ENCODE assay signal across 1 cellular context in genomic region chr1:233440952-233441401, GRCh38.
TF ChIP-seq lines count a peak whose summit lies in the region.

No MANE protein-coding gene starts in this region.

TF ChIP-seq in GM12878, 131 proteins besides CTCF, POLR2A, EP300 and RAD21 (continued from another document):
- TF ChIP-seq NKRF (conservative IDR thresholded peaks at IDR 0.05) (no peak), MEF2A (IDR thresholded peaks at IDR 0.05; ENCODE audit: insufficient read depth, low read depth, low read length) (no peak), TARDBP (IDR thresholded peaks at IDR 0.05; ENCODE audit: borderline replicate concordance) (no peak), ZNF687 (IDR thresholded peaks at IDR 0.05) (peak; percentile 48; the same call in 1 of the 2 replicates), ZNF384 (IDR thresholded peaks at IDR 0.05; ENCODE audit: borderline replicate concordance, low read depth, low read length) (no peak), IKZF1 (conservative IDR thresholded peaks at IDR 0.05) (0 out of 2 replicates have a peak, but pooled peaks have one; percentile 27), E2F4 (IDR thresholded peaks at IDR 0.05; ENCODE audit: low read depth, low read length) (no peak), BRCA1 (IDR thresholded peaks at IDR 0.05; ENCODE audit: low read depth, low read length) (no peak), HDAC2 (IDR thresholded peaks at IDR 0.05) (no peak), PRDM15 (CRISPR knock-in tag; IDR thresholded peaks at IDR 0.05) (no peak), MYC (IDR thresholded peaks at IDR 0.05; ENCODE audit: insufficient read depth, insufficient read length, insufficient replicate concordance, low read length, severe bottlenecking) (no peak), ZNF622 (IDR thresholded peaks at IDR 0.05) (no peak), ZNF217 (IDR thresholded peaks at IDR 0.05) (no peak), E4F1 (IDR thresholded peaks at IDR 0.05; ENCODE audit: borderline replicate concordance, partially characterized antibody) (no peak), STAT1 (conservative IDR thresholded peaks at IDR 0.05) (no peak), ETV6 (conservative IDR thresholded peaks at IDR 0.05 in 1 of 2, IDR thresholded peaks at IDR 0.05 in 1 of 2; ENCODE audit: borderline replicate concordance in 1 of 2, low read depth in 1 of 2) (no peak), NFYA (IDR thresholded peaks at IDR 0.05; ENCODE audit: borderline replicate concordance, low read depth, low read length) (no peak), CBX3 (IDR thresholded peaks at IDR 0.05; ENCODE audit: borderline replicate concordance, low read depth) (no peak), TBL1XR1 (IDR thresholded peaks at IDR 0.05; ENCODE audit: low read depth, low read length) (no peak), RBBP5 (conservative IDR thresholded peaks at IDR 0.05) (no peak), ATF7 (IDR thresholded peaks at IDR 0.05; ENCODE audit: low read depth) (no peak), TCF12 (IDR thresholded peaks at IDR 0.05; ENCODE audit: low read depth, low read length) (no peak), MEF2B (IDR thresholded peaks at IDR 0.05; ENCODE audit: partially characterized antibody, poor library complexity, severe bottlenecking) (peak; percentile 9), WRNIP1 (IDR thresholded peaks at IDR 0.05; ENCODE audit: borderline replicate concordance, low read depth, low read length) (no peak), SMC3 (IDR thresholded peaks at IDR 0.05; ENCODE audit: borderline replicate concordance, low read length) (peak; percentile 87), CHD1 (IDR thresholded peaks at IDR 0.05; ENCODE audit: low read depth, low read length) (no peak), RB1 (IDR thresholded peaks at IDR 0.05; ENCODE audit: borderline replicate concordance) (0 out of 2 replicates have a peak, but pooled peaks have one; percentile 33)
